18 cellular contexts compared by ENCODE assay signal in genomic region chr1:56533621-56534020, GRCh38. TPM values are rescaled to one million over a fixed set of nuclear protein-coding genes. Genes with fewer than 3 reads are reported as not detected.
DNase-seq lines count a peak whose midpoint lies in the region; ATAC-seq lines count a peak whose summit lies in the region.
"Had no signal": no experiment of that assay in that cellular context is flagged by ENCODE, and none has a peak within 500 bp of the region (broad histone marks: within the 10 kb centered on the region; RNA-seq: fewer than 3 reads in every experiment).

No MANE protein-coding gene starts in this region.

- no peaks in the 10 kb centered on the region for H3K27me3 Mint-ChIP-seq in activated CD4-positive, alpha-beta memory T cell treated with anti-CD3 and anti-CD28 coated beads for 36 hours
- H3K27me3 Mint-ChIP-seq: activated CD4-positive, alpha-beta T cell treated with anti-CD3 and anti-CD28 coated beads, Interleukin-2, amount 10 ng/mL, durations not matched to agents 24 days and 14 days had no signal

- no peaks in the 10 kb centered on the region for H3K4me1 Mint-ChIP-seq in activated CD4-positive, alpha-beta memory T cell treated with anti-CD3 and anti-CD28 coated beads for 36 hours (ENCODE audit: low read depth)
- H3K4me1 Mint-ChIP-seq: activated CD4-positive, alpha-beta T cell treated with anti-CD3 and anti-CD28 coated beads, Interleukin-2, amount 10 ng/mL, durations not matched to agents 24 days and 14 days had no signal

- CTCF ChIA-PET in activated CD4-positive, alpha-beta memory T cell treated with anti-CD3 and anti-CD28 coated beads for 36 hours (lab: Charles Lee), result no interaction called here

- ATAC-seq in GM18870 (IDR thresholded peaks at IDR 0.05; ENCODE audit: unreplicated experiment) (peak; percentile 82), GM21723 (IDR thresholded peaks at IDR 0.05; ENCODE audit: unreplicated experiment) (peak; percentile 65), HG03342 (IDR thresholded peaks at IDR 0.05; ENCODE audit: unreplicated experiment) (peak; percentile 61)
- ATAC-seq: lower lobe of right lung had no signal

- POLR2A ChIA-PET in activated CD4-positive, alpha-beta memory T cell treated with anti-CD3 and anti-CD28 coated beads for 36 hours (lab: Charles Lee), result no interaction called here

- DNase-seq in epithelial cell of prostate (ENCODE audit: low read depth, low spot score) (peak; percentile 60), SHP77 (lab: John Stamatoyannopoulos, UW) (no peak), NCI-H2196 treated with DMSO at 0.1 percent for 48 hours (lab: John Stamatoyannopoulos, UW; ENCODE audit: unreplicated experiment) (no peak), HCEC 1CT (no peak)
- DNase-seq in activated CD4-positive, alpha-beta memory T cell treated with anti-CD3 and anti-CD28 coated beads for 36 hours, result no peak
- DNase-seq: activated CD4-positive, alpha-beta T cell treated with anti-CD3 and anti-CD28 coated beads, Interleukin-2, amount 10 ng/mL, durations not matched to agents 24 days and 14 days; anterior cingulate cortex; KG1; lower lobe of right lung; NCI-H1436 treated with DMSO at 0.1 percent for 48 hours; nephron progenitor cell; retina; stimulated activated CD4-positive, alpha-beta T cell treated with anti-CD3 and anti-CD28 coated beads, Interleukin-4, amount 100 ng/mL, for 1 hour had no signal

- intact Hi-C loops in activated CD4-positive, alpha-beta memory T cell treated with anti-CD3 and anti-CD28 coated beads for 36 hours (cut with micrococcal nuclease), result no loop called here

- no peaks in the 10 kb centered on the region for H3K9me3 Mint-ChIP-seq in activated CD4-positive, alpha-beta memory T cell treated with anti-CD3 and anti-CD28 coated beads for 36 hours
- H3K9me3 Mint-ChIP-seq: activated CD4-positive, alpha-beta T cell treated with anti-CD3 and anti-CD28 coated beads, Interleukin-2, amount 10 ng/mL, durations not matched to agents 24 days and 14 days; nephron progenitor cell had no signal

- no peaks in the 10 kb centered on the region for H3K36me3 Mint-ChIP-seq in activated CD4-positive, alpha-beta memory T cell treated with anti-CD3 and anti-CD28 coated beads for 36 hours

- no peak overlapping the region for H3K27ac ChIP-seq in epithelial cell of prostate
- H3K27ac ChIP-seq: BLaER1, lower lobe of right lung had no signal

- no peak overlapping the region for H3K4me3 Mint-ChIP-seq in activated CD4-positive, alpha-beta memory T cell treated with anti-CD3 and anti-CD28 coated beads for 36 hours
- H3K4me3 Mint-ChIP-seq: activated CD4-positive, alpha-beta T cell treated with anti-CD3 and anti-CD28 coated beads, Interleukin-2, amount 10 ng/mL, durations not matched to agents 24 days and 14 days; nephron progenitor cell had no signal

- no peak overlapping the region for H3K27ac Mint-ChIP-seq in activated CD4-positive, alpha-beta memory T cell treated with anti-CD3 and anti-CD28 coated beads for 36 hours
- H3K27ac Mint-ChIP-seq: activated CD4-positive, alpha-beta T cell treated with anti-CD3 and anti-CD28 coated beads, Interleukin-2, amount 10 ng/mL, durations not matched to agents 24 days and 14 days; nephron progenitor cell had no signal

RNA-seq across cellular contexts. Expression of gene PLPP3, which starts 45.7 kb away (rescaled TPM):
- not detected for total RNA-seq in activated CD4-positive, alpha-beta memory T cell treated with anti-CD3 and anti-CD28 coated beads for 36 hours
- total RNA-seq: activated CD4-positive, alpha-beta T cell treated with anti-CD3 and anti-CD28 coated beads, Interleukin-2, amount 10 ng/mL, durations not matched to agents 24 days and 14 days; T-helper 2 cell treated with Interferon-gamma antibody and Interleukin-4, amounts not matched to agents 100 ng/mL and 5 ng/mL, for 36 hours had no signal
